1 cellular context compared by ENCODE assay signal in genomic region chr4:173288698-173289350, GRCh38.
TF ChIP-seq lines count a peak whose summit lies in the region.

No MANE protein-coding gene starts in this region.

TF ChIP-seq in HepG2, 621 proteins besides CTCF, POLR2A, EP300 and RAD21 (continued from another document):
- TF ChIP-seq ARID5B (CRISPR knock-in tag; IDR thresholded peaks at IDR 0.05) (no peak), FOXA1 (IDR thresholded peaks at IDR 0.05) (no peak), FOXA1 (CRISPR knock-in tag; IDR thresholded peaks at IDR 0.05) (no peak), ZBED4 (CRISPR knock-in tag; IDR thresholded peaks at IDR 0.05; ENCODE audit: borderline replicate concordance) (no peak)
- TF ChIP-seq, protein P1, sequence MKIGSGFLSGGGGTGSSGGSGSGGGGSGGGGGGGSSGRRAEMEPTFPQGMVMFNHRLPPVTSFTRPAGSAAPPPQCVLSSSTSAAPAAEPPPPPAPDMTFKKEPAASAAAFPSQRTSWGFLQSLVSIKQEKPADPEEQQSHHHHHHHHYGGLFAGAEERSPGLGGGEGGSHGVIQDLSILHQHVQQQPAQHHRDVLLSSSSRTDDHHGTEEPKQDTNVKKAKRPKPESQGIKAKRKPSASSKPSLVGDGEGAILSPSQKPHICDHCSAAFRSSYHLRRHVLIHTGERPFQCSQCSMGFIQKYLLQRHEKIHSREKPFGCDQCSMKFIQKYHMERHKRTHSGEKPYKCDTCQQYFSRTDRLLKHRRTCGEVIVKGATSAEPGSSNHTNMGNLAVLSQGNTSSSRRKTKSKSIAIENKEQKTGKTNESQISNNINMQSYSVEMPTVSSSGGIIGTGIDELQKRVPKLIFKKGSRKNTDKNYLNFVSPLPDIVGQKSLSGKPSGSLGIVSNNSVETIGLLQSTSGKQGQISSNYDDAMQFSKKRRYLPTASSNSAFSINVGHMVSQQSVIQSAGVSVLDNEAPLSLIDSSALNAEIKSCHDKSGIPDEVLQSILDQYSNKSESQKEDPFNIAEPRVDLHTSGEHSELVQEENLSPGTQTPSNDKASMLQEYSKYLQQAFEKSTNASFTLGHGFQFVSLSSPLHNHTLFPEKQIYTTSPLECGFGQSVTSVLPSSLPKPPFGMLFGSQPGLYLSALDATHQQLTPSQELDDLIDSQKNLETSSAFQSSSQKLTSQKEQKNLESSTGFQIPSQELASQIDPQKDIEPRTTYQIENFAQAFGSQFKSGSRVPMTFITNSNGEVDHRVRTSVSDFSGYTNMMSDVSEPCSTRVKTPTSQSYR (CRISPR knock-in tag; IDR thresholded peaks at IDR 0.05; ENCODE audit: borderline replicate concordance), result no peak
